In the genomic region with DNA sequence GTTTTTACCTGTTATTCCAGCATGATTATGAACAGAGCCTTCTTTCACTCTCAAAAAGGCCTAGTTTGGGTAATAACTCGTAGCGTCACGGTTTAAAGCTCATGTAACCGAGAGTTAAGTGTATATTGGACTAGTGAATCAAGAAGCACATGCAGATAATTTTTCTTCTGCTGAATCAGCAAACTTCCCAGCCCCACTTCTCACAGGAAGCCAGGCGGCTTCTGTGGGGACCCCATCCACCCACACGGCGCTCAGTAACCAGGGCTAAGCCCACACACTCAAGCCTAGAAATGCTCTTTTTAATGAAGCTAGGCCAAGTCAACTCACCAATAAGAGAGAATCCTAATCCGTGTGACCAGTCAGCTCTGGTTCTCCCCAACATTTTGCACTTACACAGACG, we compare ENCODE assay signal across 34 cellular contexts.
"Had no signal": no experiment of that assay in that cellular context is flagged by ENCODE, and none has a peak within 500 bp of the region (broad histone marks: within the 10 kb centered on the region; RNA-seq: fewer than 3 reads in every experiment).

No MANE protein-coding gene starts in this region.

- H3K27ac ChIP-seq: adrenal gland, body of pancreas, breast epithelium, Peyer's patch, SJSA1 had no signal

- ATAC-seq: activated CD4-positive, alpha-beta T cell treated with anti-CD3 and anti-CD28 coated beads for 36 hours; activated CD8-positive, alpha-beta memory T cell treated with anti-CD3 and anti-CD28 coated beads, Interleukin-2, amount 10 ng/mL, durations not matched to agents 7 days and 5 days; body of pancreas; PC-3 had no signal

- H3K27me3 Mint-ChIP-seq: activated naive CD8-positive, alpha-beta T cell treated with anti-CD3 and anti-CD28 coated beads, Interleukin-2, amount 10 ng/mL, durations not matched to agents 7 days and 5 days had no signal

- H3K9me3 ChIP-seq: adrenal gland, body of pancreas, breast epithelium, Peyer's patch, SK-N-SH had no signal

- H3K9ac ChIP-seq: SK-N-SH had no signal

- H3K27ac Mint-ChIP-seq: activated CD4-positive, alpha-beta T cell treated with anti-CD3 and anti-CD28 coated beads for 36 hours; activated CD4-positive, alpha-beta T cell treated with anti-CD3 and anti-CD28 coated beads, Interleukin-2, amount 10 ng/mL, durations not matched to agents 7 days and 5 days; activated CD8-positive, alpha-beta memory T cell treated with anti-CD3 and anti-CD28 coated beads, Interleukin-2, amount 10 ng/mL, durations not matched to agents 7 days and 5 days; T-helper 1 cell treated with Interleukin-12 subunit alpha and Interleukin-12 subunit beta and Interleukin-4 antibody, amounts not matched to agents 30 μg/mL and 1 μg/mL, for 36 hours; T-helper 2 cell treated with Interferon-gamma antibody and Interleukin-4, amounts not matched to agents 5 μg/mL and 100 μg/mL, for 36 hours had no signal

- FAIRE-seq: astrocyte, TTC549 had no signal

- H3K27me3 ChIP-seq: adrenal gland, breast epithelium, Peyer's patch, SJSA1 had no signal

- H3K36me3 ChIP-seq: adrenal gland, breast epithelium, Peyer's patch, SJSA1 had no signal

- H3K4me3 ChIP-seq: adrenal gland, body of pancreas, breast epithelium, Peyer's patch, SJSA1 had no signal

- H3K4me1 Mint-ChIP-seq: activated CD4-positive, alpha-beta T cell treated with anti-CD3 and anti-CD28 coated beads, Interleukin-2, amount 10 ng/mL, durations not matched to agents 7 days and 5 days had no signal

- H3K36me3 Mint-ChIP-seq: activated CD8-positive, alpha-beta memory T cell treated with anti-CD3 and anti-CD28 coated beads, Interleukin-2, amount 10 ng/mL, durations not matched to agents 7 days and 5 days; activated naive CD8-positive, alpha-beta T cell treated with anti-CD3 and anti-CD28 coated beads, Interleukin-2, amount 10 ng/mL, durations not matched to agents 7 days and 5 days had no signal

- H3K9me3 Mint-ChIP-seq: activated CD4-positive, alpha-beta T cell treated with anti-CD3 and anti-CD28 coated beads, Interleukin-2, amount 10 ng/mL, durations not matched to agents 7 days and 5 days; activated naive CD8-positive, alpha-beta T cell treated with anti-CD3 and anti-CD28 coated beads, Interleukin-2, amount 10 ng/mL, durations not matched to agents 7 days and 5 days; T-helper 1 cell treated with Interleukin-12 subunit alpha and Interleukin-12 subunit beta and Interleukin-4 antibody, amounts not matched to agents 30 μg/mL and 1 μg/mL, for 36 hours; T-helper 2 cell treated with Interferon-gamma antibody and Interleukin-4, amounts not matched to agents 5 μg/mL and 100 μg/mL, for 36 hours had no signal

- H3K4me3 Mint-ChIP-seq: activated CD4-positive, alpha-beta T cell treated with anti-CD3 and anti-CD28 coated beads for 36 hours; activated CD4-positive, alpha-beta T cell treated with anti-CD3 and anti-CD28 coated beads, Interleukin-2, amount 10 ng/mL, durations not matched to agents 7 days and 5 days; activated CD8-positive, alpha-beta memory T cell treated with anti-CD3 and anti-CD28 coated beads, Interleukin-2, amount 10 ng/mL, durations not matched to agents 7 days and 5 days; activated naive CD8-positive, alpha-beta T cell treated with anti-CD3 and anti-CD28 coated beads, Interleukin-2, amount 10 ng/mL, durations not matched to agents 7 days and 5 days; T-helper 1 cell treated with Interleukin-12 subunit alpha and Interleukin-12 subunit beta and Interleukin-4 antibody, amounts not matched to agents 30 μg/mL and 1 μg/mL, for 36 hours; T-helper 2 cell treated with Interferon-gamma antibody and Interleukin-4, amounts not matched to agents 5 μg/mL and 100 μg/mL, for 36 hours had no signal

- H3K4me2 ChIP-seq: SK-N-SH had no signal

- DNase-seq: activated CD4-positive, alpha-beta T cell treated with anti-CD3 and anti-CD28 coated beads for 36 hours; activated CD4-positive, alpha-beta T cell treated with anti-CD3 and anti-CD28 coated beads, Interleukin-2, amount 10 ng/mL, durations not matched to agents 7 days and 5 days; activated CD4-positive, alpha-beta T cell treated with anti-CD3 and anti-CD28 coated beads, Interleukin-2, amount 50 U/mL, for 48 hours; activated CD8-positive, alpha-beta memory T cell treated with anti-CD3 and anti-CD28 coated beads for 24 hours; activated CD8-positive, alpha-beta memory T cell treated with anti-CD3 and anti-CD28 coated beads, Interleukin-2, amount 10 ng/mL, durations not matched to agents 7 days and 5 days; activated CD8-positive, alpha-beta memory T cell treated with anti-CD3 and anti-CD28 coated beads, Interleukin-2, amount 50 U/mL, for 48 hours; activated effector memory CD4-positive, alpha-beta T cell treated with Interleukin-2 at 50 U/mL for 16 hours; activated naive CD4-positive, alpha-beta T cell treated with anti-CD3 and anti-CD28 coated beads, Interleukin-2, amount 50 U/mL, for 16 hours; activated naive CD8-positive, alpha-beta T cell treated with anti-CD3 and anti-CD28 coated beads, Interleukin-2, amount 10 ng/mL, durations not matched to agents 7 days and 5 days; activated T-cell treated with anti-CD3 and anti-CD28 coated beads, Interleukin-2, amount 50 U/mL, for 48 hours; adrenal gland; body of pancreas; Kasumi-1; NCI-H1092 treated with DMSO at 0.1 percent for 48 hours; NCI-H1417; NCI-H146; NCI-H187; NCI-H2029 treated with DMSO at 0.1 percent for 48 hours; NCI-H2107; NCI-H2171; NCI-H510A; NCI-H748 treated with DMSO at 0.1 percent for 48 hours; NK-92 treated with Interleukin-12 subunit alpha and Interleukin-12 subunit beta, amount 100 ng/mL, for 24 hours; PC-3; Peyer's patch; RPMI8226; SHP77 treated with DMSO at 0.1 percent for 48 hours; SK-N-SH had no signal

- H3K4me1 ChIP-seq: adrenal gland, body of pancreas, breast epithelium, Peyer's patch, SJSA1 had no signal
